14 cellular contexts compared by ENCODE assay signal in genomic region chr5:75843319-75843718, GRCh38.
A peak's percentile ranks its signal among the peaks of the same experiment; 100 is the strongest.
DNase-seq lines count a peak whose midpoint lies in the region; ATAC-seq and TF ChIP-seq lines count a peak whose summit lies in the region.
"Had no signal": no experiment of that assay in that cellular context is flagged by ENCODE, and none has a peak within 500 bp of the region (broad histone marks: within the 10 kb centered on the region; RNA-seq: fewer than 3 reads in every experiment).

No MANE protein-coding gene starts in this region.

- H2AFZ ChIP-seq in smooth muscle cell (ENCODE audit: low read depth), result peak overlapping the region; percentile 63
- H2AFZ ChIP-seq: GM23248 had no signal

- TF ChIP-seq CTCF in lower lobe of right lung (IDR thresholded peaks at IDR 0.05) (no peak), smooth muscle cell (IDR thresholded peaks at IDR 0.05; ENCODE audit: borderline replicate concordance, insufficient read depth, poor library complexity, severe bottlenecking) (no peak), GM20000 (IDR thresholded peaks at IDR 0.05; ENCODE audit: extremely low read depth, missing control alignments) (no peak)

- H3K79me2 ChIP-seq in smooth muscle cell (ENCODE audit: low read depth), result no peaks in the 10 kb centered on the region

- H3K4me1 ChIP-seq in lower lobe of right lung (no peaks in the 10 kb centered on the region), smooth muscle cell (ENCODE audit: low read depth) (no peaks in the 10 kb centered on the region)
- H3K4me1 ChIP-seq: HAP-1 had no signal

- H3K4me3 ChIP-seq in lower lobe of right lung (no peak overlapping the region), smooth muscle cell (no peak overlapping the region)
- H3K4me3 ChIP-seq: BLaER1, GM23248, HAP-1 had no signal

- H3K27me3 ChIP-seq in lower lobe of right lung (ENCODE audit: low read depth) (no peaks in the 10 kb centered on the region), smooth muscle cell (ENCODE audit: low read depth) (no peaks in the 10 kb centered on the region)
- H3K27me3 ChIP-seq: BLaER1 had no signal

- ATAC-seq in lower lobe of right lung (peak; percentile 44 to 69), HG02798 (IDR thresholded peaks at IDR 0.05; ENCODE audit: poor library complexity, unreplicated experiment) (no peak), HG02981 (IDR thresholded peaks at IDR 0.05; ENCODE audit: unreplicated experiment) (no peak)

- H4K20me1 ChIP-seq in smooth muscle cell (ENCODE audit: low read depth), result no peaks in the 10 kb centered on the region
- H4K20me1 ChIP-seq: BLaER1 had no signal

- no peaks in the 10 kb centered on the region for H3K36me3 ChIP-seq in lower lobe of right lung
- no peaks in the 10 kb centered on the region for H3K36me3 ChIP-seq in smooth muscle cell (ENCODE audit: low read depth)
- H3K36me3 ChIP-seq: BLaER1, HAP-1 had no signal

- no peaks in the 10 kb centered on the region for H3K9me3 ChIP-seq in lower lobe of right lung
- H3K9me3 ChIP-seq in smooth muscle cell (replicated peaks; ENCODE audit: low read depth), result no peaks in the 10 kb centered on the region
- H3K9me3 ChIP-seq: BLaER1, HAP-1 had no signal

- 9% methylated on average over 4 of the region's 4 CpGs for WGBS in smooth muscle cell (ENCODE audit: low lambda C conversion rate)

- H3F3A ChIP-seq in smooth muscle cell (ENCODE audit: low read depth), result peaks cover 3% of the 10 kb centered on the region

- intact Hi-C loops in lower lobe of right lung (cut with DNase I), result no loop called here

- no peak overlapping the region for H3K9ac ChIP-seq in smooth muscle cell (ENCODE audit: low read depth)
- H3K9ac ChIP-seq: BLaER1, GM23248 had no signal

- no peak overlapping the region for H3K27ac ChIP-seq in lower lobe of right lung
- H3K27ac ChIP-seq in smooth muscle cell (ENCODE audit: low read depth), result peak overlapping the region; percentile 61
- H3K27ac ChIP-seq: BLaER1, GM23248 had no signal

- DNase-seq in NCI-H510A treated with DMSO at 0.1 percent for 48 hours (lab: John Stamatoyannopoulos, UW) (peak; percentile 4), NCI-H510A (lab: John Stamatoyannopoulos, UW) (no peak), DMS53 treated with DMSO at 0.1 percent for 48 hours (lab: John Stamatoyannopoulos, UW; ENCODE audit: unreplicated experiment) (peak; percentile 31), lower lobe of right lung (no peak), smooth muscle cell (lab: John Stamatoyannopoulos, UW; ENCODE audit: unreplicated experiment) (no peak), GM20000 (ENCODE audit: low spot score) (no peak)
- DNase-seq: 8988T; CD4-positive, alpha-beta memory T cell; GM23248; IMR-90 had no signal

- peak overlapping the region; percentile 73 for H3K4me2 ChIP-seq in smooth muscle cell
- H3K4me2 ChIP-seq: BLaER1 had no signal

Comparison
In these comparisons a context has a peak if more than half of its experiments do, and no peak if none do; other contexts are left out.
1. DNase-seq: peak in NCI-H510A treated with DMSO at 0.1 percent for 48 hours (single experiment) and DMS53 treated with DMSO at 0.1 percent for 48 hours (single experiment); none in NCI-H510A (single experiment), lower lobe of right lung (single experiment), smooth muscle cell (single experiment) and GM20000 (single experiment).
2. ATAC-seq: peak in lower lobe of right lung (2 of 2); none in HG02798 (single experiment) and HG02981 (single experiment).